22 cellular contexts compared by ENCODE assay signal in the genomic region with DNA sequence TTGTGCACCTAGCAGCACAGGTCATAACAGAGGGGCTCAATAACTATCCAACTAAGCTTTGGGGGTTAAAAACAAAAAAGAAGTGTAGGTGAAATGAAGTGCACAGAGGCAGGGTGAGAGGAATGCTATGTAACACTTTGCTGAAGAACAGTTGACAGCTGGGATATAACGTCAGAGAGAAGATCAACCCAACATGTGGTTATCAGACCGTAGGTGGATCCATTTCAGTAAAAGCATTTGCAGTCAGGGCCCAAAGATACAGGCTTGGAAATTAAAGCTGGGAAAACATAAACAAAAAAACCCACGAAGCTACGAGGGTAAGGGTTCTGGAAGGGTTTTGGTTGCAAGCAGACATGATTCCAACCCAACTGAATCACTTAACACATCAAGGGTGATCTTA.
"Had no signal": no experiment of that assay in that cellular context is flagged by ENCODE, and none has a peak within 500 bp of the region (broad histone marks: within the 10 kb centered on the region; RNA-seq: fewer than 3 reads in every experiment).

No MANE protein-coding gene starts in this region.

- H3K4me1 Mint-ChIP-seq: IgD-negative memory B cell had no signal

- FAIRE-seq: HepG2, RCC 7860 had no signal

- H3K27me3 Mint-ChIP-seq: IgD-negative memory B cell had no signal

- ATAC-seq: HepG2 had no signal

- H3K4me2 ChIP-seq: SK-N-SH had no signal

- DNase-seq: Karpas-422, KG1, MM.1S, NCI-H1092 treated with DMSO at 0.1 percent for 48 hours, NCI-H1436, NCI-H187, NCI-H2029, NCI-H2081 treated with DMSO at 0.1 percent for 48 hours, NCI-H2171, NCI-H226, NCI-H446, NCI-H510A, NCI-H524 treated with DMSO at 0.1 percent for 48 hours, NCI-H69, NCI-H774, Right ventricle myocardium superior, RPMI8226, SK-N-SH, SW 1271 had no signal

- H3K9me3 ChIP-seq: SK-N-SH had no signal

- H3K4me3 Mint-ChIP-seq: IgD-negative memory B cell had no signal

- H3K9ac ChIP-seq: SK-N-SH had no signal
